In genomic region chr10:124593431-124593985, GRCh38 we compare ENCODE assay signal across 22 cellular contexts.
"Had no signal": no experiment of that assay in that cellular context is flagged by ENCODE, and none has a peak within 500 bp of the region (broad histone marks: within the 10 kb centered on the region; RNA-seq: fewer than 3 reads in every experiment).

No MANE protein-coding gene starts in this region.

- H3K9me3 Mint-ChIP-seq: type B pancreatic cell had no signal

- H3K9me3 ChIP-seq: breast epithelium, esophagus squamous epithelium, gastrocnemius medialis, testis, vagina had no signal

- H3K4me3 Mint-ChIP-seq: activated naive CD8-positive, alpha-beta T cell treated with anti-CD3 and anti-CD28 coated beads for 36 hours; activated T-helper 17 cell treated with anti-CD3 and anti-CD28 coated beads, Interleukin-2, amount 50 U/mL, for 72 hours; nephron progenitor cell; stimulated activated naive B cell treated with anti-CD40 and anti-IgM and Interleukin-4, amounts not matched to agents 10 μg/mL and 1 μg/mL and 100 μg/mL, for 72 hours; type B pancreatic cell; WTC11 had no signal

- ATAC-seq: activated T-helper 17 cell treated with anti-CD3 and anti-CD28 coated beads, Interleukin-2, amount 50 U/mL, for 72 hours; gastrocnemius medialis; left lung; stimulated activated naive B cell treated with anti-CD40 and anti-IgM and Interleukin-4, amounts not matched to agents 10 μg/mL and 1 μg/mL and 100 μg/mL, for 72 hours; WTC11 had no signal

- H3K27ac ChIP-seq: breast epithelium, coronary artery, esophagus squamous epithelium, gastrocnemius medialis, left lung, skin epidermis, testis, vagina had no signal

- H3K27me3 Mint-ChIP-seq: activated naive CD8-positive, alpha-beta T cell treated with anti-CD3 and anti-CD28 coated beads for 36 hours; activated T-helper 17 cell treated with anti-CD3 and anti-CD28 coated beads, Interleukin-2, amount 50 U/mL, for 72 hours; progenitor cell of endocrine pancreas; stimulated activated naive B cell treated with anti-CD40 and anti-IgM and Interleukin-4, amounts not matched to agents 10 μg/mL and 1 μg/mL and 100 μg/mL, for 72 hours; type B pancreatic cell had no signal

- H3K4me3 ChIP-seq: breast epithelium, coronary artery, esophagus squamous epithelium, gastrocnemius medialis, left lung, skin epidermis, testis, vagina had no signal

- DNase-seq: activated naive CD4-positive, alpha-beta T cell; activated naive CD8-positive, alpha-beta T cell treated with anti-CD3 and anti-CD28 coated beads for 36 hours; activated T-cell treated with anti-CD3 and anti-CD28 coated beads, Interleukin-2, amount 50 U/mL, for 1 hour; esophagus squamous epithelium; gastrocnemius medialis; mammary epithelial cell; occipital lobe; stimulated activated CD4-positive, alpha-beta T cell treated with anti-CD3 and anti-CD28 coated beads, Interleukin-15, amount 100 ng/mL, for 24 hours; stimulated activated naive B cell treated with anti-CD40 and anti-IgM and Interleukin-4, amounts not matched to agents 10 μg/mL and 1 μg/mL and 100 μg/mL, for 72 hours; T1000; testis had no signal

- H3K27me3 ChIP-seq: breast epithelium, esophagus squamous epithelium, gastrocnemius medialis, left lung, testis, vagina had no signal

- H3K4me1 Mint-ChIP-seq: activated naive CD8-positive, alpha-beta T cell treated with anti-CD3 and anti-CD28 coated beads for 36 hours; WTC11 had no signal

- H3K36me3 Mint-ChIP-seq: type B pancreatic cell, WTC11 had no signal

- H3K27ac Mint-ChIP-seq: activated naive CD8-positive, alpha-beta T cell treated with anti-CD3 and anti-CD28 coated beads for 36 hours; activated T-helper 17 cell treated with anti-CD3 and anti-CD28 coated beads, Interleukin-2, amount 50 U/mL, for 72 hours; nephron progenitor cell; progenitor cell of endocrine pancreas; type B pancreatic cell; WTC11 had no signal

- FAIRE-seq: keratinocyte had no signal

- H3K36me3 ChIP-seq: breast epithelium, esophagus squamous epithelium, gastrocnemius medialis, left lung, vagina had no signal
